Comparison of ENCODE assay signal across 1 cellular context in genomic region chr20:7505152-7505834, GRCh38.
TF ChIP-seq lines count a peak whose summit lies in the region.

No MANE protein-coding gene starts in this region.

TF ChIP-seq in GM23338, 12 proteins besides CTCF, POLR2A, EP300 and RAD21 (continued from another document):
- TF ChIP-seq ZNF462 (CRISPR knock-in tag; IDR thresholded peaks at IDR 0.05) (no peak), EZH2 (IDR thresholded peaks at IDR 0.05; ENCODE audit: low read depth, unreplicated experiment) (no peak), EZH2phosphoT487 (IDR thresholded peaks at IDR 0.05; ENCODE audit: unreplicated experiment) (no peak), NANOG (IDR thresholded peaks at IDR 0.05; ENCODE audit: borderline replicate concordance) (no peak)
